Comparison of ENCODE assay signal across 1 cellular context in the genomic region with DNA sequence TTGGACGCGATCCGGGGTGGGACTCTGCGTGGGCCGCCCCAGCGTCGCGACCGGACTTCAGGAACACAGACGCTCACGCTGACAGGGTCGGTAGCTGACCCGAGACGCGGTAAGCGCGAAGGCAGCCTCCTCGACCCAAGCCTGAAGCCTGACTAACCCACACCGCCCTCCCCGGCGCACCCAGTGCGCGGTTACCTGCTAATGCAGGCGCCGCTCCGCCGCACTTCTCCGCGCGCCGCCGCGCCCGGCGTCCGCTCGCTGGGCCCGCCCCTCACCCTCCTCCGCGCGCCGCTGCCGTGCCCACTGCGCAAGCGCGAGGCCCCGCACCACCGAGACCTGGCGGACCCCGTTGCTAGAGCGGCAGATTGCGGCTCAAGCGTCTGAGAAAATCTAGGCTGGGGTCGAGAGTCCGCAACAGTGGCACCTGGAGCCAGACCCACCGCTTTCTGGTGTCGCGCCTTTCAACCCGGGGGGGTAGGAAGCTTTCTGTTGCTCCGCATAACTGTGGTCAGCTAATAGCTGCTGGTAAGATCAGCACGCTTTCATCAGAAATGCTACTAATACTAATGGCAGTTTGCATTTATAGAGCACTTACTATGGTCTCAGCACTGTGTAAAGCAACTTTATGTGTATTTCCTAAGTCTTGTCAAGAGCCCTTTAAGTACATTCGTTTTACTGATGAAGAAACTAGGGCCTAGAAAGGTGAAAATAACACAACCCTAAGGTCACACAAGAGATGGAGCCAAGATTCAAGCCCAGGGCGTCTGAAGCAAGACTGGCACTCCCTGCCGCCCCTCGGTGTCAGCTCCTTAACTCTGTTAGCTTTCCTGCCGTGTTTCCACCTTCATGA.
A peak's percentile ranks its signal among the peaks of the same experiment; 100 is the strongest.
TF ChIP-seq lines count a peak whose summit lies in the region.

A gene with protein sequence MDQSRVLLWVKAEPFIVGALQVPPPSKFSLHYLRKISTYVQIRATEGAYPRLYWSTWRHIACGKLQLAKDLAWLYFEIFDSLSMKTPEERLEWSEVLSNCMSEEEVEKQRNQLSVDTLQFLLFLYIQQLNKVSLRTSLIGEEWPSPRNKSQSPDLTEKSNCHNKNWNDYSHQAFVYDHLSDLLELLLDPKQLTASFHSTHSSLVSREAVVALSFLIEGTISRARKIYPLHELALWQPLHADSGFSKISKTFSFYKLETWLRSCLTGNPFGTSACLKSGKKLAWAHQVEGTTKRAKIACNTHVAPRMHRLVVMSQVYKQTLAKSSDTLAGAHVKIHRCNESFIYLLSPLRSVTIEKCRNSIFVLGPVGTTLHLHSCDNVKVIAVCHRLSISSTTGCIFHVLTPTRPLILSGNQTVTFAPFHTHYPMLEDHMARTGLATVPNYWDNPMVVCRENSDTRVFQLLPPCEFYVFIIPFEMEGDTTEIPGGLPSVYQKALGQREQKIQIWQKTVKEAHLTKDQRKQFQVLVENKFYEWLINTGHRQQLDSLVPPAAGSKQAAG (minus strand): TSS at position 268 of the 850 bp plus-strand sequence. CDS start 3,010 bp downstream, outside the sequence.

TF ChIP-seq in HepG2, 621 proteins besides CTCF, POLR2A, EP300 and RAD21 (continued from another document and continues in another):
- TF ChIP-seq, protein P1, sequence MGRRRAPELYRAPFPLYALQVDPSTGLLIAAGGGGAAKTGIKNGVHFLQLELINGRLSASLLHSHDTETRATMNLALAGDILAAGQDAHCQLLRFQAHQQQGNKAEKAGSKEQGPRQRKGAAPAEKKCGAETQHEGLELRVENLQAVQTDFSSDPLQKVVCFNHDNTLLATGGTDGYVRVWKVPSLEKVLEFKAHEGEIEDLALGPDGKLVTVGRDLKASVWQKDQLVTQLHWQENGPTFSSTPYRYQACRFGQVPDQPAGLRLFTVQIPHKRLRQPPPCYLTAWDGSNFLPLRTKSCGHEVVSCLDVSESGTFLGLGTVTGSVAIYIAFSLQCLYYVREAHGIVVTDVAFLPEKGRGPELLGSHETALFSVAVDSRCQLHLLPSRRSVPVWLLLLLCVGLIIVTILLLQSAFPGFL (CRISPR knock-in tag; IDR thresholded peaks at IDR 0.05): no peak
- TF ChIP-seq KLF15 (CRISPR knock-in tag; IDR thresholded peaks at IDR 0.05; ENCODE audit: borderline replicate concordance) (no peak), ZNF329 (CRISPR knock-in tag; IDR thresholded peaks at IDR 0.05; ENCODE audit: low read depth) (peak; percentile 79), ATRX (CRISPR knock-in tag; IDR thresholded peaks at IDR 0.05; ENCODE audit: borderline replicate concordance) (no peak), ESRRA (CRISPR knock-in tag; IDR thresholded peaks at IDR 0.05; ENCODE audit: low read depth) (peak; percentile 61; the same call in 1 of the 2 replicates), WIZ (CRISPR knock-in tag; IDR thresholded peaks at IDR 0.05) (no peak), GPN1 (CRISPR knock-in tag; IDR thresholded peaks at IDR 0.05; ENCODE audit: borderline replicate concordance) (no peak), CBFB (CRISPR knock-in tag; IDR thresholded peaks at IDR 0.05) (peak; percentile 87; the same call in 1 of the 2 replicates), ZNF878 (CRISPR knock-in tag; IDR thresholded peaks at IDR 0.05) (peak; percentile 66; the same call in 1 of the 2 replicates), THAP11 (CRISPR knock-in tag; IDR thresholded peaks at IDR 0.05) (peak; percentile 87), CREM (IDR thresholded peaks at IDR 0.05) (no peak; the same call in 1 of the 2 replicates), CREM (CRISPR knock-in tag; IDR thresholded peaks at IDR 0.05) (no peak), RFX3 (CRISPR knock-in tag; IDR thresholded peaks at IDR 0.05) (0 out of 2 replicates have a peak, but pooled peaks have one; percentile 31), CAMTA2 (CRISPR knock-in tag; IDR thresholded peaks at IDR 0.05; ENCODE audit: borderline replicate concordance) (no peak), YY1 (IDR thresholded peaks at IDR 0.05; ENCODE audit: insufficient read depth, insufficient replicate concordance, low read depth, low read length) (peak; percentile 69), NFE2 (CRISPR knock-in tag; IDR thresholded peaks at IDR 0.05) (no peak), ZNF75D (CRISPR knock-in tag; IDR thresholded peaks at IDR 0.05; ENCODE audit: borderline replicate concordance) (no peak), MLLT10 (CRISPR knock-in tag; IDR thresholded peaks at IDR 0.05) (no peak), RBAK (CRISPR knock-in tag; IDR thresholded peaks at IDR 0.05) (no peak), ZNF607 (CRISPR knock-in tag; IDR thresholded peaks at IDR 0.05; ENCODE audit: borderline replicate concordance) (0 out of 2 replicates have a peak, but pooled peaks have one; percentile 71), TOPORS (CRISPR knock-in tag; IDR thresholded peaks at IDR 0.05) (peak; percentile 93), ZNF251 (CRISPR knock-in tag; IDR thresholded peaks at IDR 0.05) (no peak), NCOA5 (CRISPR knock-in tag; IDR thresholded peaks at IDR 0.05) (no peak), FLYWCH1 (CRISPR knock-in tag; IDR thresholded peaks at IDR 0.05) (no peak), TRIM24 (CRISPR knock-in tag; IDR thresholded peaks at IDR 0.05) (no peak), ZSCAN29 (CRISPR knock-in tag; conservative IDR thresholded peaks at IDR 0.05) (peak; percentile 82), ZFP37 (CRISPR knock-in tag; IDR thresholded peaks at IDR 0.05; ENCODE audit: borderline replicate concordance) (0 out of 2 replicates have a peak, but pooled peaks have one; percentile 34)
- TF ChIP-seq, protein P2, sequence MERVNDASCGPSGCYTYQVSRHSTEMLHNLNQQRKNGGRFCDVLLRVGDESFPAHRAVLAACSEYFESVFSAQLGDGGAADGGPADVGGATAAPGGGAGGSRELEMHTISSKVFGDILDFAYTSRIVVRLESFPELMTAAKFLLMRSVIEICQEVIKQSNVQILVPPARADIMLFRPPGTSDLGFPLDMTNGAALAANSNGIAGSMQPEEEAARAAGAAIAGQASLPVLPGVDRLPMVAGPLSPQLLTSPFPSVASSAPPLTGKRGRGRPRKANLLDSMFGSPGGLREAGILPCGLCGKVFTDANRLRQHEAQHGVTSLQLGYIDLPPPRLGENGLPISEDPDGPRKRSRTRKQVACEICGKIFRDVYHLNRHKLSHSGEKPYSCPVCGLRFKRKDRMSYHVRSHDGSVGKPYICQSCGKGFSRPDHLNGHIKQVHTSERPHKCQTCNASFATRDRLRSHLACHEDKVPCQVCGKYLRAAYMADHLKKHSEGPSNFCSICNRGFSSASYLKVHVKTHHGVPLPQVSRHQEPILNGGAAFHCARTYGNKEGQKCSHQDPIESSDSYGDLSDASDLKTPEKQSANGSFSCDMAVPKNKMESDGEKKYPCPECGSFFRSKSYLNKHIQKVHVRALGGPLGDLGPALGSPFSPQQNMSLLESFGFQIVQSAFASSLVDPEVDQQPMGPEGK (CRISPR knock-in tag; IDR thresholded peaks at IDR 0.05): peak; percentile 90
- TF ChIP-seq, protein P3, sequence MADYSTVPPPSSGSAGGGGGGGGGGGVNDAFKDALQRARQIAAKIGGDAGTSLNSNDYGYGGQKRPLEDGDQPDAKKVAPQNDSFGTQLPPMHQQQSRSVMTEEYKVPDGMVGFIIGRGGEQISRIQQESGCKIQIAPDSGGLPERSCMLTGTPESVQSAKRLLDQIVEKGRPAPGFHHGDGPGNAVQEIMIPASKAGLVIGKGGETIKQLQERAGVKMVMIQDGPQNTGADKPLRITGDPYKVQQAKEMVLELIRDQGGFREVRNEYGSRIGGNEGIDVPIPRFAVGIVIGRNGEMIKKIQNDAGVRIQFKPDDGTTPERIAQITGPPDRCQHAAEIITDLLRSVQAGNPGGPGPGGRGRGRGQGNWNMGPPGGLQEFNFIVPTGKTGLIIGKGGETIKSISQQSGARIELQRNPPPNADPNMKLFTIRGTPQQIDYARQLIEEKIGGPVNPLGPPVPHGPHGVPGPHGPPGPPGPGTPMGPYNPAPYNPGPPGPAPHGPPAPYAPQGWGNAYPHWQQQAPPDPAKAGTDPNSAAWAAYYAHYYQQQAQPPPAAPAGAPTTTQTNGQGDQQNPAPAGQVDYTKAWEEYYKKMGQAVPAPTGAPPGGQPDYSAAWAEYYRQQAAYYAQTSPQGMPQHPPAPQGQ (CRISPR knock-in tag; IDR thresholded peaks at IDR 0.05; ENCODE audit: borderline replicate concordance): no peak
- TF ChIP-seq, protein P4, sequence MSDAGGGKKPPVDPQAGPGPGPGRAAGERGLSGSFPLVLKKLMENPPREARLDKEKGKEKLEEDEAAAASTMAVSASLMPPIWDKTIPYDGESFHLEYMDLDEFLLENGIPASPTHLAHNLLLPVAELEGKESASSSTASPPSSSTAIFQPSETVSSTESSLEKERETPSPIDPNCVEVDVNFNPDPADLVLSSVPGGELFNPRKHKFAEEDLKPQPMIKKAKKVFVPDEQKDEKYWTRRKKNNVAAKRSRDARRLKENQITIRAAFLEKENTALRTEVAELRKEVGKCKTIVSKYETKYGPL (CRISPR knock-in tag; IDR thresholded peaks at IDR 0.05): no peak
- TF ChIP-seq, protein P5, sequence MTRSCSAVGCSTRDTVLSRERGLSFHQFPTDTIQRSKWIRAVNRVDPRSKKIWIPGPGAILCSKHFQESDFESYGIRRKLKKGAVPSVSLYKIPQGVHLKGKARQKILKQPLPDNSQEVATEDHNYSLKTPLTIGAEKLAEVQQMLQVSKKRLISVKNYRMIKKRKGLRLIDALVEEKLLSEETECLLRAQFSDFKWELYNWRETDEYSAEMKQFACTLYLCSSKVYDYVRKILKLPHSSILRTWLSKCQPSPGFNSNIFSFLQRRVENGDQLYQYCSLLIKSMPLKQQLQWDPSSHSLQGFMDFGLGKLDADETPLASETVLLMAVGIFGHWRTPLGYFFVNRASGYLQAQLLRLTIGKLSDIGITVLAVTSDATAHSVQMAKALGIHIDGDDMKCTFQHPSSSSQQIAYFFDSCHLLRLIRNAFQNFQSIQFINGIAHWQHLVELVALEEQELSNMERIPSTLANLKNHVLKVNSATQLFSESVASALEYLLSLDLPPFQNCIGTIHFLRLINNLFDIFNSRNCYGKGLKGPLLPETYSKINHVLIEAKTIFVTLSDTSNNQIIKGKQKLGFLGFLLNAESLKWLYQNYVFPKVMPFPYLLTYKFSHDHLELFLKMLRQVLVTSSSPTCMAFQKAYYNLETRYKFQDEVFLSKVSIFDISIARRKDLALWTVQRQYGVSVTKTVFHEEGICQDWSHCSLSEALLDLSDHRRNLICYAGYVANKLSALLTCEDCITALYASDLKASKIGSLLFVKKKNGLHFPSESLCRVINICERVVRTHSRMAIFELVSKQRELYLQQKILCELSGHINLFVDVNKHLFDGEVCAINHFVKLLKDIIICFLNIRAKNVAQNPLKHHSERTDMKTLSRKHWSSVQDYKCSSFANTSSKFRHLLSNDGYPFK (CRISPR knock-in tag; IDR thresholded peaks at IDR 0.05; ENCODE audit: borderline replicate concordance): no peak
- TF ChIP-seq, protein P6, sequence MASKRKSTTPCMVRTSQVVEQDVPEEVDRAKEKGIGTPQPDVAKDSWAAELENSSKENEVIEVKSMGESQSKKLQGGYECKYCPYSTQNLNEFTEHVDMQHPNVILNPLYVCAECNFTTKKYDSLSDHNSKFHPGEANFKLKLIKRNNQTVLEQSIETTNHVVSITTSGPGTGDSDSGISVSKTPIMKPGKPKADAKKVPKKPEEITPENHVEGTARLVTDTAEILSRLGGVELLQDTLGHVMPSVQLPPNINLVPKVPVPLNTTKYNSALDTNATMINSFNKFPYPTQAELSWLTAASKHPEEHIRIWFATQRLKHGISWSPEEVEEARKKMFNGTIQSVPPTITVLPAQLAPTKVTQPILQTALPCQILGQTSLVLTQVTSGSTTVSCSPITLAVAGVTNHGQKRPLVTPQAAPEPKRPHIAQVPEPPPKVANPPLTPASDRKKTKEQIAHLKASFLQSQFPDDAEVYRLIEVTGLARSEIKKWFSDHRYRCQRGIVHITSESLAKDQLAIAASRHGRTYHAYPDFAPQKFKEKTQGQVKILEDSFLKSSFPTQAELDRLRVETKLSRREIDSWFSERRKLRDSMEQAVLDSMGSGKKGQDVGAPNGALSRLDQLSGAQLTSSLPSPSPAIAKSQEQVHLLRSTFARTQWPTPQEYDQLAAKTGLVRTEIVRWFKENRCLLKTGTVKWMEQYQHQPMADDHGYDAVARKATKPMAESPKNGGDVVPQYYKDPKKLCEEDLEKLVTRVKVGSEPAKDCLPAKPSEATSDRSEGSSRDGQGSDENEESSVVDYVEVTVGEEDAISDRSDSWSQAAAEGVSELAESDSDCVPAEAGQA (IDR thresholded peaks at IDR 0.05; ENCODE audit: low read depth): peak; percentile 67; the same call in 1 of the 2 replicates
- TF ChIP-seq, protein P6 (CRISPR knock-in tag; IDR thresholded peaks at IDR 0.05; ENCODE audit: borderline replicate concordance): no peak
- TF ChIP-seq, protein P7, sequence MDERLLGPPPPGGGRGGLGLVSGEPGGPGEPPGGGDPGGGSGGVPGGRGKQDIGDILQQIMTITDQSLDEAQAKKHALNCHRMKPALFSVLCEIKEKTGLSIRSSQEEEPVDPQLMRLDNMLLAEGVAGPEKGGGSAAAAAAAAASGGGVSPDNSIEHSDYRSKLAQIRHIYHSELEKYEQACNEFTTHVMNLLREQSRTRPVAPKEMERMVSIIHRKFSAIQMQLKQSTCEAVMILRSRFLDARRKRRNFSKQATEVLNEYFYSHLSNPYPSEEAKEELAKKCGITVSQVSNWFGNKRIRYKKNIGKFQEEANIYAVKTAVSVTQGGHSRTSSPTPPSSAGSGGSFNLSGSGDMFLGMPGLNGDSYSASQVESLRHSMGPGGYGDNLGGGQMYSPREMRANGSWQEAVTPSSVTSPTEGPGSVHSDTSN (CRISPR knock-in tag; IDR thresholded peaks at IDR 0.05): no peak
- TF ChIP-seq, protein P8, sequence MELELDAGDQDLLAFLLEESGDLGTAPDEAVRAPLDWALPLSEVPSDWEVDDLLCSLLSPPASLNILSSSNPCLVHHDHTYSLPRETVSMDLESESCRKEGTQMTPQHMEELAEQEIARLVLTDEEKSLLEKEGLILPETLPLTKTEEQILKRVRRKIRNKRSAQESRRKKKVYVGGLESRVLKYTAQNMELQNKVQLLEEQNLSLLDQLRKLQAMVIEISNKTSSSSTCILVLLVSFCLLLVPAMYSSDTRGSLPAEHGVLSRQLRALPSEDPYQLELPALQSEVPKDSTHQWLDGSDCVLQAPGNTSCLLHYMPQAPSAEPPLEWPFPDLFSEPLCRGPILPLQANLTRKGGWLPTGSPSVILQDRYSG (CRISPR knock-in tag; IDR thresholded peaks at IDR 0.05): no peak
